8 cellular contexts compared by ENCODE assay signal in genomic region chr21:39388038-39388810, GRCh38. TPM values are rescaled to one million over a fixed set of nuclear protein-coding genes. Genes with fewer than 3 reads are reported as not detected.
DNase-seq lines count a peak whose midpoint lies in the region; ATAC-seq lines count a peak whose summit lies in the region.

No MANE protein-coding gene starts in this region.

- peak; percentile 76 for ATAC-seq in GM21390 (IDR thresholded peaks at IDR 0.05; ENCODE audit: unreplicated experiment)

- in situ Hi-C loops in Caki2 (cut with HindIII; ENCODE audit: low pct_unique_long_range_greater_than_20kb, low sequenced_read_pairs), result no loop called here

- DNase-seq in Caki2 (ENCODE audit: low read depth) (peak; percentile 70), HT-29 (ENCODE audit: low spot score) (peak; percentile 82), NOMO-1 treated with dmso at 0.1 percent for 144 hours (lab: John Stamatoyannopoulos, UW; ENCODE audit: unreplicated experiment) (peak; percentile 82), epidermal melanocyte (ENCODE audit: insufficient read length, low spot score) (peak; percentile 78), middle frontal gyrus (ENCODE audit: extremely low spot score, low spot score) (peak; percentile 65)
- peak; percentile 70 for DNase-seq in activated CD8-positive, alpha-beta memory T cell treated with anti-CD3 and anti-CD28 coated beads, Interleukin-2, amount 50 U/mL, for 24 hours (ENCODE audit: extremely low read depth)
- peak; percentile 78 to 79 for DNase-seq in stimulated activated CD8-positive, alpha-beta memory T cell treated with anti-CD3 and anti-CD28 coated beads, Interleukin-15, amount 100 ng/mL, for 48 hours (ENCODE audit: low read depth in 2 of 2)

RNA-seq across cellular contexts. Expression of gene HMGN1, which starts 39.3 kb away (rescaled TPM):
- 412 and 479 TPM in 2 replicates for total RNA-seq in Caki2 (2014; rRNA removed; shearing (Covaris generic); ENCODE audit: low replicate concordance)
- 132 and 165 TPM in 2 replicates for total RNA-seq in HT-29 (2014; rRNA removed; shearing (Covaris generic))

RNA-seq across cellular contexts. Expression of gene LCA5L, which starts 57.4 kb away (rescaled TPM):
- 2.4 and 2.6 TPM in 2 replicates for total RNA-seq in Caki2 (2014; rRNA removed; shearing (Covaris generic); ENCODE audit: low replicate concordance)
- 0.81 TPM in 1 of 2 replicates, not detected in the other for total RNA-seq in HT-29 (2014; rRNA removed; shearing (Covaris generic))

Comparison
In these comparisons a context has a peak if more than half of its experiments do, and no peak if none do; other contexts are left out.
1. Peak in every context shown above with its lines: DNase-seq and ATAC-seq.